In genomic region chr11:119380816-119381185, GRCh38 we compare ENCODE assay signal across 1 cellular context.
TF ChIP-seq lines count a peak whose summit lies in the region.

No MANE protein-coding gene starts in this region.

TF ChIP-seq in HepG2, 621 proteins besides CTCF, POLR2A, EP300 and RAD21 (continued from another document):
- TF ChIP-seq TFDP1 (CRISPR knock-in tag; IDR thresholded peaks at IDR 0.05; ENCODE audit: borderline replicate concordance) (peak; percentile 69; the same call in 1 of the 2 replicates), SMARCE1 (IDR thresholded peaks at IDR 0.05; ENCODE audit: borderline replicate concordance) (no peak), ZNF451 (CRISPR knock-in tag; IDR thresholded peaks at IDR 0.05) (no peak; the same call in 1 of the 2 replicates), TIGD3 (CRISPR knock-in tag; IDR thresholded peaks at IDR 0.05; ENCODE audit: borderline replicate concordance) (0 out of 2 replicates have a peak, but pooled peaks have one; percentile 16), ZNF230 (CRISPR knock-in tag; IDR thresholded peaks at IDR 0.05) (no peak), PTBP1 (IDR thresholded peaks at IDR 0.05; ENCODE audit: low read depth, low read length, poor library complexity, severe bottlenecking) (no peak), ZNF547 (CRISPR knock-in tag; IDR thresholded peaks at IDR 0.05) (0 out of 2 replicates have a peak, but pooled peaks have one; percentile 60), FOXK1 (CRISPR knock-in tag; IDR thresholded peaks at IDR 0.05; ENCODE audit: borderline replicate concordance, low read depth) (no peak), PCBP1 (IDR thresholded peaks at IDR 0.05; ENCODE audit: borderline replicate concordance, low read depth, low read length) (no peak), ZNF317 (CRISPR knock-in tag; IDR thresholded peaks at IDR 0.05) (no peak), ZBTB20 (CRISPR knock-in tag; IDR thresholded peaks at IDR 0.05; ENCODE audit: borderline replicate concordance, low read depth) (no peak), ZNF33B (CRISPR knock-in tag; IDR thresholded peaks at IDR 0.05) (0 out of 2 replicates have a peak, but pooled peaks have one; percentile 7), NCOA5 (CRISPR knock-in tag; IDR thresholded peaks at IDR 0.05) (no peak), MTERF4 (CRISPR knock-in tag; IDR thresholded peaks at IDR 0.05) (no peak), ZZZ3 (CRISPR knock-in tag; IDR thresholded peaks at IDR 0.05; ENCODE audit: borderline replicate concordance) (no peak), E2F1 (CRISPR knock-in tag; IDR thresholded peaks at IDR 0.05) (no peak), DZIP1 (CRISPR knock-in tag; IDR thresholded peaks at IDR 0.05) (no peak), RFX3 (CRISPR knock-in tag; IDR thresholded peaks at IDR 0.05) (no peak), FOXC1 (CRISPR knock-in tag; IDR thresholded peaks at IDR 0.05; ENCODE audit: borderline replicate concordance) (no peak), ZNF263 (CRISPR knock-in tag; IDR thresholded peaks at IDR 0.05) (no peak), ZNF549 (CRISPR knock-in tag; IDR thresholded peaks at IDR 0.05) (no peak), YY1 (IDR thresholded peaks at IDR 0.05; ENCODE audit: insufficient read depth, insufficient replicate concordance, low read depth, low read length) (no peak)
